ENCODE assay signal across 8 cellular contexts in genomic region chr6:43246301-43247114, GRCh38. TPM values are rescaled to one million over a fixed set of nuclear protein-coding genes. Genes with fewer than 3 reads are reported as not detected.
A peak's percentile ranks its signal among the peaks of the same experiment; 100 is the strongest.
DNase-seq lines count a peak whose midpoint lies in the region; ATAC-seq, FAIRE-seq and TF ChIP-seq lines count a peak whose summit lies in the region.

No MANE protein-coding gene starts in this region.

- no peaks in the 10 kb centered on the region for H3K9me3 ChIP-seq in PC-9 (ENCODE audit: insufficient read depth, low read depth)
- H3K9me3 ChIP-seq in thoracic aorta, result no peaks in the 10 kb centered on the region

- peaks cover 34% of the 10 kb centered on the region for H3K27me3 ChIP-seq in PC-9 (ENCODE audit: insufficient read depth, low read depth)
- no peaks in the 10 kb centered on the region for H3K27me3 ChIP-seq in thoracic aorta (replicated peaks; ENCODE audit: insufficient read depth)

- no peaks in the 10 kb centered on the region; the same call in 1 of the 2 replicates for H3F3A ChIP-seq in PC-9 (ENCODE audit: insufficient read depth, low read depth)

- CTCF ChIA-PET in PC-9 (lab: Charles Lee), result no interaction called here

- intact Hi-C loops in PC-9 (cut with micrococcal nuclease; ENCODE audit: unreplicated experiment), result no loop called here

- TF ChIP-seq CTCF in AG09309 (IDR thresholded peaks at IDR 0.05; ENCODE audit: control insufficient read depth, insufficient read depth, low read depth, low read length, missing control alignments), result no peak
- no peak for TF ChIP-seq CTCF in PC-9 (conservative IDR thresholded peaks at IDR 0.05)
- TF ChIP-seq CTCF in thoracic aorta (IDR thresholded peaks at IDR 0.05), result no peak

- no peaks in the 10 kb centered on the region for H3K9me2 ChIP-seq in PC-9 (ENCODE audit: insufficient read depth)

- peak; percentile 32 for ATAC-seq in HG03045 (IDR thresholded peaks at IDR 0.05; ENCODE audit: unreplicated experiment)
- ATAC-seq in thoracic aorta (ENCODE audit: insufficient number of reproducible peaks, low FRiP score, low read depth), result no peak
- no peak for ATAC-seq in GM18870 (IDR thresholded peaks at IDR 0.05; ENCODE audit: unreplicated experiment)

- POLR2A ChIA-PET in PC-9 (lab: Charles Lee; ENCODE audit: unreplicated experiment), result interaction anchor here (0.6 kb wide), 1 partner anchor 17 kb away, joined by 3 read pairs; the partner anchor contains the start of gene DNPH1

- no peaks in the 10 kb centered on the region for H4K20me1 ChIP-seq in PC-9 (ENCODE audit: insufficient read depth)

- no peaks in the 10 kb centered on the region for H3K36me3 ChIP-seq in PC-9 (ENCODE audit: low read depth)
- H3K36me3 ChIP-seq in thoracic aorta, result no peaks in the 10 kb centered on the region

- peak overlapping the region; percentile 82; the same call in 1 of the 2 replicates for H2AFZ ChIP-seq in PC-9

- H3K4me1 ChIP-seq in PC-9 (replicated peaks; ENCODE audit: insufficient read depth) (no peaks in the 10 kb centered on the region), thoracic aorta (ENCODE audit: control insufficient read depth in 1 of 2, low read depth in 2 of 2) (peaks cover 0 to 14% of the 10 kb centered on the region in 2 donors)

- no peak overlapping the region for H3K27ac ChIP-seq in PC-9
- H3K27ac ChIP-seq in thoracic aorta, result no peak overlapping the region

- no peaks in the 10 kb centered on the region for H3K79me2 ChIP-seq in PC-9 (ENCODE audit: low read depth)

- H3K4me2 ChIP-seq in PC-9, result peak overlapping the region; percentile 84

- DNase-seq in AG09309 (ENCODE audit: low read depth), result no peak
- no peak for DNase-seq in GM18507 (ENCODE audit: extremely low spot score, insufficient read length, low read depth)
- peak; percentile 68 to 70 for DNase-seq in PC-9
- peak; percentile 61 for DNase-seq in dermis blood vessel endothelial cell
- peak; percentile 87 for DNase-seq in medulla oblongata (ENCODE audit: extremely low spot score)
- no peak for DNase-seq in thoracic aorta (ENCODE audit: low spot score)

- BruUV-seq in PC-9 (replicated peaks; lab: Mats Ljungman, UMichigan), result no TSS peak

- H3K4me3 ChIP-seq in AG09309 (ENCODE audit: control insufficient read depth, low read depth, low read length) (peak overlapping the region; percentile 40), PC-9 (peak overlapping the region; percentile 52), thoracic aorta (peak overlapping the region; percentile 79)

- FAIRE-seq in GM18507 (lab: Jason Lieb, UNC), result peak; percentile 5

RNA-seq across cellular contexts. Expression of gene TTBK1, which starts 3.2 kb away (rescaled TPM):
- total RNA-seq in PC-9 (2021) (0.07 and 0.15 TPM in 2 replicates), dermis blood vessel endothelial cell (0.05 TPM in 1 of 2 replicates, not detected in the other), thoracic aorta (not detected)

RNA-seq across cellular contexts. Expression of gene DNPH1, which starts 17.2 kb away (rescaled TPM):
- total RNA-seq in PC-9 (2021), result 43.5 and 57.0 TPM in 2 replicates
- total RNA-seq in dermis blood vessel endothelial cell, result 29.0 and 31.5 TPM in 2 replicates
- total RNA-seq in thoracic aorta, result 10 to 100 TPM; 16.7 to 54.7 TPM

RNA-seq across cellular contexts. Expression of gene SLC22A7, which starts 51.6 kb away (rescaled TPM):
- total RNA-seq in PC-9 (2021) (not detected in 2 replicates), dermis blood vessel endothelial cell (not detected in 2 replicates), thoracic aorta (not detected)

Comparison
In these comparisons a context has a peak if more than half of its experiments do, and no peak if none do; other contexts are left out.
1. DNase-seq: peak in PC-9 (2 of 2), dermis blood vessel endothelial cell (single experiment) and medulla oblongata (single experiment); none in AG09309 (single experiment), GM18507 (single experiment) and thoracic aorta (single experiment).
2. Peak in every context shown above with its lines, with median percentiles within 50 percentile points of each other: H3K4me3 ChIP-seq.